ENCODE assay signal across 8 cellular contexts in the genomic region with DNA sequence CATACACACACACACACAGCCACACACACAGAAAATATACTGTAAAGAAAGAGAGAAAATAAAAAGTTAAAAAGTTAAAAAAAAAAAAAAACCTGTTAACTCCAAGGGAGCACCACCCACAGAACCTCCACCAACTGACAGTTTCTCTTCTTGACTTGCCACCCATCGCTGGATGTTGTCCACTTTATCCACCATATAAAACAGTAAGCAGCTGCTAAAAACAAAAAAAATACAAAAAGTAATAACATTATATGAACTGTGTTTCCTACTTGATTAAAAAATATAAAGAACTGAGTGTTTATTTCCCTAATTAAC. TPM values are rescaled to one million over a fixed set of nuclear protein-coding genes. Genes with fewer than 3 reads are reported as not detected.
A peak's percentile ranks its signal among the peaks of the same experiment; 100 is the strongest.
DNase-seq lines count a peak whose midpoint lies in the region; ATAC-seq and TF ChIP-seq lines count a peak whose summit lies in the region.

No MANE protein-coding gene starts in this region.

- no peaks in the 10 kb centered on the region for H3K36me3 Mint-ChIP-seq in activated naive CD4-positive, alpha-beta T cell treated with anti-CD3 and anti-CD28 coated beads, Interleukin-2, amount 50 U/mL, for 24 hours

- H3K4me3 Mint-ChIP-seq in activated naive CD4-positive, alpha-beta T cell treated with anti-CD3 and anti-CD28 coated beads, Interleukin-2, amount 50 U/mL, for 24 hours: peak overlapping the region; percentile 91

- peak overlapping the region in 1 of 2 experiments; percentile 91 for H3K4ac ChIP-seq in mesenchymal stem cell (ENCODE audit: low read depth in 1 of 2, low read length in 2 of 2)

- H3K79me1 ChIP-seq in mesenchymal stem cell (replicated peaks; ENCODE audit: low read length, poor library complexity, severe bottlenecking): peaks cover 23% of the 10 kb centered on the region

- H3K27me3 ChIP-seq in mesenchymal stem cell (ENCODE audit: control insufficient read depth in 1 of 2, insufficient read depth in 1 of 2, low read length in 2 of 2): peaks cover 0 to 25% of the 10 kb centered on the region in 2 experiments
- H3K27me3 ChIP-seq in upper lobe of right lung: no peaks in the 10 kb centered on the region

- no peak overlapping the region for H2BK120ac ChIP-seq in mesenchymal stem cell (ENCODE audit: low read depth, low read length)

- DNase-seq in activated naive CD4-positive, alpha-beta T cell (lab: John Stamatoyannopoulos, UW): no peak
- DNase-seq in astrocyte of the cerebellum (ENCODE audit: low read depth) (no peak), mesenchymal stem cell (no peak), upper lobe of right lung (no peak), CD1c-positive myeloid dendritic cell (ENCODE audit: extremely low spot score) (no peak), DMS153 treated with DMSO at 0.1 percent for 48 hours (lab: John Stamatoyannopoulos, UW; ENCODE audit: unreplicated experiment) (no peak)

- H3K9me3 Mint-ChIP-seq in activated naive CD4-positive, alpha-beta T cell treated with anti-CD3 and anti-CD28 coated beads, Interleukin-2, amount 50 U/mL, for 24 hours: no peaks in the 10 kb centered on the region

- H3K27ac Mint-ChIP-seq in activated naive CD4-positive, alpha-beta T cell treated with anti-CD3 and anti-CD28 coated beads, Interleukin-2, amount 50 U/mL, for 24 hours: peak overlapping the region; percentile 75

- TF ChIP-seq CTCF in astrocyte of the cerebellum (IDR thresholded peaks at IDR 0.05; ENCODE audit: low read depth, low read length, missing control alignments) (no peak), upper lobe of right lung (IDR thresholded peaks at IDR 0.05) (no peak)

- ATAC-seq in upper lobe of right lung (no peak), GM19395 (IDR thresholded peaks at IDR 0.05; ENCODE audit: unreplicated experiment) (no peak)

- intact Hi-C loops in upper lobe of right lung (cut with DNase I): no loop called here

- H3K4me1 ChIP-seq in mesenchymal stem cell (ENCODE audit: control insufficient read depth, insufficient read depth, low read depth, low read length): peaks cover 15% of the 10 kb centered on the region
- peaks cover 56% of the 10 kb centered on the region for H3K4me1 ChIP-seq in upper lobe of right lung

- no peak overlapping the region for H2BK15ac ChIP-seq in mesenchymal stem cell (ENCODE audit: low read depth, poor library complexity, severe bottlenecking)

- peak overlapping the region; percentile 10 for H2AFZ ChIP-seq in mesenchymal stem cell (ENCODE audit: low read depth, low read length)

- no peaks in the 10 kb centered on the region for H3K36me3 ChIP-seq in mesenchymal stem cell (ENCODE audit: control insufficient read depth in 1 of 2, insufficient read depth in 2 of 2, low read depth in 1 of 2, low read length in 2 of 2)
- no peaks in the 10 kb centered on the region for H3K36me3 ChIP-seq in upper lobe of right lung

- in situ Hi-C loops in astrocyte of the cerebellum (cut with HindIII; ENCODE audit: low sequenced_read_pairs): no loop called here

- no peak overlapping the region for H3K23ac ChIP-seq in mesenchymal stem cell (ENCODE audit: low read length in 2 of 2)

- H2AK5ac ChIP-seq in mesenchymal stem cell (ENCODE audit: low read length, severe bottlenecking): no peak overlapping the region

- H4K8ac ChIP-seq in mesenchymal stem cell (ENCODE audit: low read length): no peak overlapping the region

- H3K4me3 ChIP-seq in astrocyte of the cerebellum (ENCODE audit: low read depth, low read length) (peak overlapping the region; percentile 63), mesenchymal stem cell (ENCODE audit: insufficient read depth in 1 of 2, low read depth in 1 of 2, low read length in 2 of 2) (peak overlapping the region; percentile 81 to 84), upper lobe of right lung (peak overlapping the region; percentile 77)

- H3K9me3 ChIP-seq in mesenchymal stem cell (ENCODE audit: control insufficient read depth, low read length) (no peaks in the 10 kb centered on the region), upper lobe of right lung (no peaks in the 10 kb centered on the region)

- H4K91ac ChIP-seq in mesenchymal stem cell (ENCODE audit: low read length): no peak overlapping the region

- H3K27ac ChIP-seq in mesenchymal stem cell (ENCODE audit: low read length, poor library complexity, severe bottlenecking) (no peak overlapping the region), upper lobe of right lung (no peak overlapping the region)

- WGBS in mesenchymal stem cell: 60% methylated on average over 1 of the region's 1 CpG

- peak overlapping the region; percentile 88 for H3K9ac ChIP-seq in mesenchymal stem cell (ENCODE audit: low read length)

- H3K27me3 Mint-ChIP-seq in activated naive CD4-positive, alpha-beta T cell treated with anti-CD3 and anti-CD28 coated beads, Interleukin-2, amount 50 U/mL, for 24 hours: peaks cover 2% of the 10 kb centered on the region

- H2BK12ac ChIP-seq in mesenchymal stem cell (ENCODE audit: low read length in 2 of 2): no peak overlapping the region

- H2BK5ac ChIP-seq in mesenchymal stem cell (ENCODE audit: low read depth, low read length, poor library complexity, severe bottlenecking): no peak overlapping the region

- H3K4me1 Mint-ChIP-seq in activated naive CD4-positive, alpha-beta T cell treated with anti-CD3 and anti-CD28 coated beads, Interleukin-2, amount 50 U/mL, for 24 hours: peaks cover 64% of the 10 kb centered on the region

- peak overlapping the region in 1 of 2 experiments; percentile 37 for H3K18ac ChIP-seq in mesenchymal stem cell (ENCODE audit: low read depth in 1 of 2, low read length in 2 of 2)

- H3K14ac ChIP-seq in mesenchymal stem cell (ENCODE audit: low read length in 2 of 2): peak overlapping the region in 1 of 2 experiments; percentile 73

- H3K4me2 ChIP-seq in mesenchymal stem cell (ENCODE audit: low read length, poor library complexity, severe bottlenecking): peak overlapping the region; percentile 83

RNA-seq across cellular contexts. Expression of a gene that starts 1.2 kb away (rescaled TPM):
- polyA plus RNA-seq in mesenchymal stem cell (2013, experiment 1 of 2): 4.3 TPM
- polyA plus RNA-seq in mesenchymal stem cell (2013, experiment 2 of 2): 4.3 TPM
- 31.5 TPM for total RNA-seq in upper lobe of right lung

RNA-seq across cellular contexts. Expression of a gene that starts 10.6 kb away (rescaled TPM):
- 0.98 TPM for polyA plus RNA-seq in mesenchymal stem cell (2013, experiment 1 of 2)
- polyA plus RNA-seq in mesenchymal stem cell (2013, experiment 2 of 2): 1.0 TPM
- 17.3 TPM for total RNA-seq in upper lobe of right lung

RNA-seq across cellular contexts. Expression of a gene that starts 59.8 kb away (rescaled TPM):
- 40.5 TPM for polyA plus RNA-seq in mesenchymal stem cell (2013, experiment 1 of 2)
- 40.9 TPM for polyA plus RNA-seq in mesenchymal stem cell (2013, experiment 2 of 2)
- 85.1 TPM for total RNA-seq in upper lobe of right lung
